In the genomic region with DNA sequence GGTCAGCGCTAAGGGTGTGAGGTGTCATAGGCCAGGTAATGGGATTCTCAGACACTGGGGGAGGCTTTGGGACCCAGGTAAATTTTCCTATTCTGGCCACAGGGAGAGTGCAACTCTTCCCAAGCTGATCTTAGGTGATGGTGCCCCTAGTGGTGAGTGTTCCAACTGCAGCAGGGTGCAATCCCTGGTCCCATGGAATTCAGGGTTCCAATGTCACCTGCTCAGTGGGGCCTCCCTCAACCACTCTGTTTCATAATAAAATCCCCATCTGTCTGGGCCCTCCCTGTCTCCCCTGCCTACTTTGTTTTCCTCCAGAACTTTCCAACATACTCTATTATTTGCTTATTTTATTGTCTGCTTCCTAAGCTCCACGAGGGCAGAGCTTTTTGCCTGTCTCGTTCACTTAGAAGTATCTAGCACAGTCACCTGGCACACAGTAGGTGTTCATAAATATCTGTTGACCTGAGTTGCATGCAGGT, we compare ENCODE assay signal across 9 cellular contexts. TPM values are rescaled to one million over a fixed set of nuclear protein-coding genes. Genes with fewer than 3 reads are reported as not detected.
DNase-seq lines count a peak whose midpoint lies in the region; ATAC-seq and TF ChIP-seq lines count a peak whose summit lies in the region.
"Had no signal": no experiment of that assay in that cellular context is flagged by ENCODE, and none has a peak within 500 bp of the region (broad histone marks: within the 10 kb centered on the region; RNA-seq: fewer than 3 reads in every experiment).

No MANE protein-coding gene starts in this region.

- no peak overlapping the region for H3K27ac Mint-ChIP-seq in activated naive CD8-positive, alpha-beta T cell treated with anti-CD3 and anti-CD28 coated beads for 36 hours

- H3K4me3 ChIP-seq in AG04449 (ENCODE audit: low read depth, low read length), result no peak overlapping the region
- no peak overlapping the region for H3K4me3 ChIP-seq in GM12865 (ENCODE audit: low read depth, low read length)
- H3K4me3 ChIP-seq in RWPE2 (ENCODE audit: severe bottlenecking), result no peak overlapping the region
- H3K4me3 ChIP-seq: skin epidermis had no signal

- H3K4me3 Mint-ChIP-seq in activated naive CD8-positive, alpha-beta T cell treated with anti-CD3 and anti-CD28 coated beads for 36 hours, result no peak overlapping the region

- peaks cover 13% of the 10 kb centered on the region for H3K27me3 Mint-ChIP-seq in activated naive CD8-positive, alpha-beta T cell treated with anti-CD3 and anti-CD28 coated beads for 36 hours

- POLR2A ChIA-PET in AG04449 (lab: Yijun Ruan, JAX), result no interaction called here

- ATAC-seq in RWPE2 (ENCODE audit: low read depth) (peak; percentile 55), HG03097 (IDR thresholded peaks at IDR 0.05; ENCODE audit: low FRiP score, unreplicated experiment) (no peak)

- no peak for DNase-seq in AG04449 (ENCODE audit: low read depth, low spot score)
- peak; percentile 35 for DNase-seq in GM12865 (ENCODE audit: low read depth)
- no peak for DNase-seq in RWPE2 (ENCODE audit: low spot score)
- DNase-seq in activated naive CD8-positive, alpha-beta T cell treated with anti-CD3 and anti-CD28 coated beads for 36 hours, result peak; percentile 32
- peak in 29 of 51 donors; percentile 6 to 59 (median 25) for DNase-seq in hypothalamus (lab: John Stamatoyannopoulos, UW)
- peak; percentile 17 to 64 for DNase-seq in stimulated activated CD4-positive, alpha-beta T cell treated with anti-CD3 and anti-CD28 coated beads, Interleukin-12 subunit alpha, Interleukin-12 subunit beta, amount 100 ng/mL, for 24 hours (ENCODE audit: low read depth in 2 of 2)
- DNase-seq in NCI-H128 (lab: John Stamatoyannopoulos, UW; ENCODE audit: unreplicated experiment), result no peak

- TF ChIP-seq CTCF in AG04449 (IDR thresholded peaks at IDR 0.05; ENCODE audit: insufficient read depth, low read length, missing control alignments), result peak; percentile 86
- TF ChIP-seq CTCF in GM12865 (IDR thresholded peaks at IDR 0.05; ENCODE audit: insufficient read depth, low read depth, low read length, missing control alignments), result peak; percentile 92
- peak; percentile 85 for TF ChIP-seq CTCF in RWPE2 (IDR thresholded peaks at IDR 0.05; ENCODE audit: poor library complexity, severe bottlenecking)

- no peaks in the 10 kb centered on the region for H3K36me3 ChIP-seq in RWPE2 (ENCODE audit: low read depth)

- no peaks in the 10 kb centered on the region for H3K36me3 Mint-ChIP-seq in activated naive CD8-positive, alpha-beta T cell treated with anti-CD3 and anti-CD28 coated beads for 36 hours

- no peaks in the 10 kb centered on the region for H3K4me1 ChIP-seq in RWPE2 (ENCODE audit: insufficient read depth, poor library complexity, severe bottlenecking)

- no peaks in the 10 kb centered on the region for H3K4me1 Mint-ChIP-seq in activated naive CD8-positive, alpha-beta T cell treated with anti-CD3 and anti-CD28 coated beads for 36 hours

- no peak overlapping the region for H3K27ac ChIP-seq in RWPE2 (ENCODE audit: poor library complexity, severe bottlenecking)
- H3K27ac ChIP-seq: skin epidermis had no signal

- CTCF ChIA-PET in AG04449 (lab: Yijun Ruan, JAX), result interaction anchor here (0.6 to 2.0 kb wide), 11 partner anchors 11 to 47 kb away, joined by 3 to 8 read pairs (median 4); no protein-coding TSS in a partner anchor

- H3K27me3 ChIP-seq in RWPE2 (ENCODE audit: insufficient read depth, poor library complexity, severe bottlenecking), result peaks cover 12% of the 10 kb centered on the region

- no peaks in the 10 kb centered on the region for H3K9me3 ChIP-seq in RWPE2 (ENCODE audit: severe bottlenecking)

- no peaks in the 10 kb centered on the region for H3K9me3 Mint-ChIP-seq in activated naive CD8-positive, alpha-beta T cell treated with anti-CD3 and anti-CD28 coated beads for 36 hours

RNA-seq across cellular contexts. Expression of a gene that starts 2.9 kb away (rescaled TPM):
- under 1 TPM in 1 of 2 experiments, not detected in 1; 0.04 TPM for total RNA-seq in activated naive CD8-positive, alpha-beta T cell treated with anti-CD3 and anti-CD28 coated beads for 36 hours

RNA-seq across cellular contexts. Expression of a gene that starts 28.6 kb away (rescaled TPM):
- total RNA-seq in activated naive CD8-positive, alpha-beta T cell treated with anti-CD3 and anti-CD28 coated beads for 36 hours, result not detected

Comparison
In these comparisons a context has a peak if more than half of its experiments do, and no peak if none do; other contexts are left out.
1. DNase-seq: peak in GM12865 (single experiment), activated naive CD8-positive, alpha-beta T cell treated with anti-CD3 and anti-CD28 coated beads for 36 hours (single experiment), hypothalamus (29 of 51) and stimulated activated CD4-positive, alpha-beta T cell treated with anti-CD3 and anti-CD28 coated beads, Interleukin-12 subunit alpha, Interleukin-12 subunit beta, amount 100 ng/mL, for 24 hours (2 of 2); none in AG04449 (single experiment), RWPE2 (single experiment) and NCI-H128 (single experiment).
2. Peak in every context shown above with its lines, with median percentiles within 50 percentile points of each other: CTCF ChIP-seq.